Comparison of ENCODE assay signal across 1 cellular context in the genomic region with DNA sequence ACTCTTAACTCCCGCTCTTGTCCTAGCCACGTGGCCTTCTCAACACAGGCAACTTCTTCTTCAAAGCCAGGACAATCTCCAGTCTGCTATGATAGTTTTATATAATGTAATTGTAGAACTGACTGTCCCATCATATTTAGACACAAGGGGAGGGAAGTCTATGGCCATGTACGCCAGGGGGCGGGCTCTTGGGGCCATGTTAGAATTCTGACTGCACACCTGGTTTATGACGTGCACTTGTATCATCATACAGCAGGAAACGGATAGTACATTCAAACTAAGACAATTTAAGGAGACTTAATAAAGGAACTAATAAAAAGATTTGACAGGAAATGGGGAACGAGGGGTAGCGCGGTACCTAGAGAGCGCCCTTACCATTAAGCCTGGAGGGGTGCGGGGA.
TF ChIP-seq lines count a peak whose summit lies in the region.

No MANE protein-coding gene starts in this region.

TF ChIP-seq in H1, 55 proteins besides CTCF, POLR2A, EP300 and RAD21:
- no peak for TF ChIP-seq CREB1 (IDR thresholded peaks at IDR 0.05)
- TF ChIP-seq POU5F1 (IDR thresholded peaks at IDR 0.05; ENCODE audit: low read depth, low read length), result no peak
- no peak for TF ChIP-seq BCL11A (IDR thresholded peaks at IDR 0.05; ENCODE audit: low read depth in 2 of 2, low read length in 2 of 2)
- TF ChIP-seq, protein P1, sequence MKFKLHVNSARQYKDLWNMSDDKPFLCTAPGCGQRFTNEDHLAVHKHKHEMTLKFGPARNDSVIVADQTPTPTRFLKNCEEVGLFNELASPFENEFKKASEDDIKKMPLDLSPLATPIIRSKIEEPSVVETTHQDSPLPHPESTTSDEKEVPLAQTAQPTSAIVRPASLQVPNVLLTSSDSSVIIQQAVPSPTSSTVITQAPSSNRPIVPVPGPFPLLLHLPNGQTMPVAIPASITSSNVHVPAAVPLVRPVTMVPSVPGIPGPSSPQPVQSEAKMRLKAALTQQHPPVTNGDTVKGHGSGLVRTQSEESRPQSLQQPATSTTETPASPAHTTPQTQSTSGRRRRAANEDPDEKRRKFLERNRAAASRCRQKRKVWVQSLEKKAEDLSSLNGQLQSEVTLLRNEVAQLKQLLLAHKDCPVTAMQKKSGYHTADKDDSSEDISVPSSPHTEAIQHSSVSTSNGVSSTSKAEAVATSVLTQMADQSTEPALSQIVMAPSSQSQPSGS (IDR thresholded peaks at IDR 0.05; ENCODE audit: low read length), result no peak
- TF ChIP-seq RXRA (IDR thresholded peaks at IDR 0.05; ENCODE audit: insufficient read depth, low read depth, low read length), result no peak
- TF ChIP-seq, protein P2, sequence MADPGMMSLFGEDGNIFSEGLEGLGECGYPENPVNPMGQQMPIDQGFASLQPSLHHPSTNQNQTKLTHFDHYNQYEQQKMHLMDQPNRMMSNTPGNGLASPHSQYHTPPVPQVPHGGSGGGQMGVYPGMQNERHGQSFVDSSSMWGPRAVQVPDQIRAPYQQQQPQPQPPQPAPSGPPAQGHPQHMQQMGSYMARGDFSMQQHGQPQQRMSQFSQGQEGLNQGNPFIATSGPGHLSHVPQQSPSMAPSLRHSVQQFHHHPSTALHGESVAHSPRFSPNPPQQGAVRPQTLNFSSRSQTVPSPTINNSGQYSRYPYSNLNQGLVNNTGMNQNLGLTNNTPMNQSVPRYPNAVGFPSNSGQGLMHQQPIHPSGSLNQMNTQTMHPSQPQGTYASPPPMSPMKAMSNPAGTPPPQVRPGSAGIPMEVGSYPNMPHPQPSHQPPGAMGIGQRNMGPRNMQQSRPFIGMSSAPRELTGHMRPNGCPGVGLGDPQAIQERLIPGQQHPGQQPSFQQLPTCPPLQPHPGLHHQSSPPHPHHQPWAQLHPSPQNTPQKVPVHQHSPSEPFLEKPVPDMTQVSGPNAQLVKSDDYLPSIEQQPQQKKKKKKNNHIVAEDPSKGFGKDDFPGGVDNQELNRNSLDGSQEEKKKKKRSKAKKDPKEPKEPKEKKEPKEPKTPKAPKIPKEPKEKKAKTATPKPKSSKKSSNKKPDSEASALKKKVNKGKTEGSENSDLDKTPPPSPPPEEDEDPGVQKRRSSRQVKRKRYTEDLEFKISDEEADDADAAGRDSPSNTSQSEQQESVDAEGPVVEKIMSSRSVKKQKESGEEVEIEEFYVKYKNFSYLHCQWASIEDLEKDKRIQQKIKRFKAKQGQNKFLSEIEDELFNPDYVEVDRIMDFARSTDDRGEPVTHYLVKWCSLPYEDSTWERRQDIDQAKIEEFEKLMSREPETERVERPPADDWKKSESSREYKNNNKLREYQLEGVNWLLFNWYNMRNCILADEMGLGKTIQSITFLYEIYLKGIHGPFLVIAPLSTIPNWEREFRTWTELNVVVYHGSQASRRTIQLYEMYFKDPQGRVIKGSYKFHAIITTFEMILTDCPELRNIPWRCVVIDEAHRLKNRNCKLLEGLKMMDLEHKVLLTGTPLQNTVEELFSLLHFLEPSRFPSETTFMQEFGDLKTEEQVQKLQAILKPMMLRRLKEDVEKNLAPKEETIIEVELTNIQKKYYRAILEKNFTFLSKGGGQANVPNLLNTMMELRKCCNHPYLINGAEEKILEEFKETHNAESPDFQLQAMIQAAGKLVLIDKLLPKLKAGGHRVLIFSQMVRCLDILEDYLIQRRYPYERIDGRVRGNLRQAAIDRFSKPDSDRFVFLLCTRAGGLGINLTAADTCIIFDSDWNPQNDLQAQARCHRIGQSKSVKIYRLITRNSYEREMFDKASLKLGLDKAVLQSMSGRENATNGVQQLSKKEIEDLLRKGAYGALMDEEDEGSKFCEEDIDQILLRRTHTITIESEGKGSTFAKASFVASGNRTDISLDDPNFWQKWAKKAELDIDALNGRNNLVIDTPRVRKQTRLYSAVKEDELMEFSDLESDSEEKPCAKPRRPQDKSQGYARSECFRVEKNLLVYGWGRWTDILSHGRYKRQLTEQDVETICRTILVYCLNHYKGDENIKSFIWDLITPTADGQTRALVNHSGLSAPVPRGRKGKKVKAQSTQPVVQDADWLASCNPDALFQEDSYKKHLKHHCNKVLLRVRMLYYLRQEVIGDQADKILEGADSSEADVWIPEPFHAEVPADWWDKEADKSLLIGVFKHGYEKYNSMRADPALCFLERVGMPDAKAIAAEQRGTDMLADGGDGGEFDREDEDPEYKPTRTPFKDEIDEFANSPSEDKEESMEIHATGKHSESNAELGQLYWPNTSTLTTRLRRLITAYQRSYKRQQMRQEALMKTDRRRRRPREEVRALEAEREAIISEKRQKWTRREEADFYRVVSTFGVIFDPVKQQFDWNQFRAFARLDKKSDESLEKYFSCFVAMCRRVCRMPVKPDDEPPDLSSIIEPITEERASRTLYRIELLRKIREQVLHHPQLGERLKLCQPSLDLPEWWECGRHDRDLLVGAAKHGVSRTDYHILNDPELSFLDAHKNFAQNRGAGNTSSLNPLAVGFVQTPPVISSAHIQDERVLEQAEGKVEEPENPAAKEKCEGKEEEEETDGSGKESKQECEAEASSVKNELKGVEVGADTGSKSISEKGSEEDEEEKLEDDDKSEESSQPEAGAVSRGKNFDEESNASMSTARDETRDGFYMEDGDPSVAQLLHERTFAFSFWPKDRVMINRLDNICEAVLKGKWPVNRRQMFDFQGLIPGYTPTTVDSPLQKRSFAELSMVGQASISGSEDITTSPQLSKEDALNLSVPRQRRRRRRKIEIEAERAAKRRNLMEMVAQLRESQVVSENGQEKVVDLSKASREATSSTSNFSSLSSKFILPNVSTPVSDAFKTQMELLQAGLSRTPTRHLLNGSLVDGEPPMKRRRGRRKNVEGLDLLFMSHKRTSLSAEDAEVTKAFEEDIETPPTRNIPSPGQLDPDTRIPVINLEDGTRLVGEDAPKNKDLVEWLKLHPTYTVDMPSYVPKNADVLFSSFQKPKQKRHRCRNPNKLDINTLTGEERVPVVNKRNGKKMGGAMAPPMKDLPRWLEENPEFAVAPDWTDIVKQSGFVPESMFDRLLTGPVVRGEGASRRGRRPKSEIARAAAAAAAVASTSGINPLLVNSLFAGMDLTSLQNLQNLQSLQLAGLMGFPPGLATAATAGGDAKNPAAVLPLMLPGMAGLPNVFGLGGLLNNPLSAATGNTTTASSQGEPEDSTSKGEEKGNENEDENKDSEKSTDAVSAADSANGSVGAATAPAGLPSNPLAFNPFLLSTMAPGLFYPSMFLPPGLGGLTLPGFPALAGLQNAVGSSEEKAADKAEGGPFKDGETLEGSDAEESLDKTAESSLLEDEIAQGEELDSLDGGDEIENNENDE (IDR thresholded peaks at IDR 0.05; ENCODE audit: insufficient replicate concordance, low read length), result no peak
- no peak for TF ChIP-seq TCF12 (IDR thresholded peaks at IDR 0.05; ENCODE audit: low read depth, low read length)
- TF ChIP-seq, protein P3, sequence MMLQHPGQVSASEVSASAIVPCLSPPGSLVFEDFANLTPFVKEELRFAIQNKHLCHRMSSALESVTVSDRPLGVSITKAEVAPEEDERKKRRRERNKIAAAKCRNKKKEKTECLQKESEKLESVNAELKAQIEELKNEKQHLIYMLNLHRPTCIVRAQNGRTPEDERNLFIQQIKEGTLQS (IDR thresholded peaks at IDR 0.05; ENCODE audit: insufficient read depth, low read depth, low read length), result no peak
- TF ChIP-seq JUN (IDR thresholded peaks at IDR 0.05; ENCODE audit: low read depth, low read length), result no peak
- TF ChIP-seq, protein P4, sequence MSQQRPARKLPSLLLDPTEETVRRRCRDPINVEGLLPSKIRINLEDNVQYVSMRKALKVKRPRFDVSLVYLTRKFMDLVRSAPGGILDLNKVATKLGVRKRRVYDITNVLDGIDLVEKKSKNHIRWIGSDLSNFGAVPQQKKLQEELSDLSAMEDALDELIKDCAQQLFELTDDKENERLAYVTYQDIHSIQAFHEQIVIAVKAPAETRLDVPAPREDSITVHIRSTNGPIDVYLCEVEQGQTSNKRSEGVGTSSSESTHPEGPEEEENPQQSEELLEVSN (IDR thresholded peaks at IDR 0.05), result no peak
- TF ChIP-seq CBX5 (IDR thresholded peaks at IDR 0.05; ENCODE audit: low read depth, low read length), result no peak
- TF ChIP-seq YY1 (IDR thresholded peaks at IDR 0.05; ENCODE audit: low read depth, low read length), result no peak
- no peak for TF ChIP-seq BRCA1 (IDR thresholded peaks at IDR 0.05; ENCODE audit: low read depth, low read length)
- no peak for TF ChIP-seq EZH2 (IDR thresholded peaks at IDR 0.05; ENCODE audit: low read depth, low read length, severe bottlenecking)
